ENCODE assay signal across 28 cellular contexts in the genomic region with DNA sequence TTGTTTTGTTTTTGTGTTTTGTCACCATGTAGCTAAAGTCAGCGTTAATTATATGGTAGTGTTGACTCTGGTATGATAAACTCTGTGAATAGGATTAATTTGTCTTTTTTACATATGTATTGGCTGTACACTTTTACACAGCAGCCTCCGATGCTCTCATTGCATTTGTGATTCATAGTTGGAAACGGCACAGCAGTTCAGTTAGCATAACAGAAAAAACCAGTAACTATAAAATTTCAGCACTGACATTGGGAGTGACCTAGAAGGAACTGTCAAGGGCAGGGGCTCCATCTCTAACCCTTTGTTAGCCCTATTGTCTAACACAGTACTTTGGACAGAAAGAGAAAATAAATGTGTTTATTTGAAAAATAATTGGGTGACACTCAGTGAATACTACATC. TPM values are rescaled to one million over a fixed set of nuclear protein-coding genes. Genes with fewer than 3 reads are reported as not detected.
"Had no signal": no experiment of that assay in that cellular context is flagged by ENCODE, and none has a peak within 500 bp of the region (broad histone marks: within the 10 kb centered on the region; RNA-seq: fewer than 3 reads in every experiment).

No MANE protein-coding gene starts in this region.

- H3K4me1 ChIP-seq: breast epithelium, colonic mucosa had no signal

- H3K27me3 ChIP-seq: breast epithelium, dorsolateral prefrontal cortex, ovary, testis had no signal

- H3K9me3 ChIP-seq: breast epithelium, colonic mucosa, neutrophil, ovary, right lobe of liver, testis, transverse colon had no signal

- H3K27ac ChIP-seq: breast epithelium, colonic mucosa, neutrophil, ovary, right lobe of liver, skin epidermis, testis, transverse colon had no signal

- H3K4me3 ChIP-seq: breast epithelium, colonic mucosa, dorsolateral prefrontal cortex, ovary, right lobe of liver, skin epidermis, testis, transverse colon had no signal

- DNase-seq: activated CD4-positive, alpha-beta memory T cell treated with anti-CD3 and anti-CD28 coated beads, Interleukin-2, amount 10 ng/mL, durations not matched to agents 7 days and 5 days; activated CD4-positive, alpha-beta T cell treated with anti-CD3 and anti-CD28 coated beads for 1 hour; activated CD4-positive, alpha-beta T cell treated with anti-CD3 and anti-CD28 coated beads, Interleukin-2, amount 10 ng/mL, durations not matched to agents 7 days and 5 days; activated CD8-positive, alpha-beta memory T cell treated with anti-CD3 and anti-CD28 coated beads, Interleukin-2, amount 50 U/mL, for 48 hours; activated gamma-delta T cell; activated naive CD4-positive, alpha-beta T cell treated with anti-CD3 and anti-CD28 coated beads, Interleukin-2, amount 10 ng/mL, durations not matched to agents 7 days and 5 days; activated naive CD8-positive, alpha-beta T cell treated with anti-CD3 and anti-CD28 coated beads, Interleukin-2, amount 10 ng/mL, durations not matched to agents 7 days and 5 days; activated T-cell treated with anti-CD3 and anti-CD28 coated beads, Interleukin-2, amount 50 U/mL, for 24 hours; amniotic stem cell; colonic mucosa; dorsolateral prefrontal cortex; effector memory CD4-positive, alpha-beta T cell; left cardiac atrium; left ventricle myocardium superior; nephron progenitor cell; ovary; right lobe of liver; stimulated activated CD4-positive, alpha-beta T cell treated with anti-CD3 and anti-CD28 coated beads, Interleukin-12 subunit alpha, Interleukin-12 subunit beta, amount 100 ng/mL, for 4 hours; stimulated activated CD4-positive, alpha-beta T cell treated with anti-CD3 and anti-CD28 coated beads, Interleukin-4, amount 100 ng/mL, for 1 hour; stimulated activated naive CD8-positive, alpha-beta T cell treated with anti-CD3 and anti-CD28 coated beads, Interleukin-15, Interleukin-2, amounts not matched to agents 100 U/mL and 50 U/mL, for 24 hours; T-helper 2 cell; testis; transverse colon had no signal

- ATAC-seq: left cardiac atrium; left ventricle myocardium superior; right lobe of liver; stimulated activated naive CD8-positive, alpha-beta T cell treated with anti-CD3 and anti-CD28 coated beads, Interleukin-15, Interleukin-2, amounts not matched to agents 100 U/mL and 50 U/mL, for 24 hours; WTC11 had no signal

- H3K36me3 ChIP-seq: breast epithelium, colonic mucosa, neutrophil, ovary, right lobe of liver, transverse colon had no signal

RNA-seq across cellular contexts. Expression of gene BEND6, which starts 5.6 kb away (rescaled TPM):
- total RNA-seq: activated CD4-positive, alpha-beta memory T cell treated with anti-CD3 and anti-CD28 coated beads, Interleukin-2, amount 10 ng/mL, durations not matched to agents 7 days and 5 days; activated CD4-positive, alpha-beta T cell treated with anti-CD3 and anti-CD28 coated beads, Interleukin-2, amount 10 ng/mL, durations not matched to agents 7 days and 5 days; activated naive CD8-positive, alpha-beta T cell treated with anti-CD3 and anti-CD28 coated beads, Interleukin-2, amount 10 ng/mL, durations not matched to agents 7 days and 5 days; lung microvascular endothelial cell; right lobe of liver had no signal
